In genomic region chr17:54982399-54982798, GRCh38 we compare ENCODE assay signal across 1 cellular context.
TF ChIP-seq lines count a peak whose summit lies in the region.

No MANE protein-coding gene starts in this region.

TF ChIP-seq in WTC11, 78 proteins besides CTCF, POLR2A, EP300 and RAD21 (continued from another document):
- no peak for TF ChIP-seq FOXK1 (CRISPR knock-in tag; IDR thresholded peaks at IDR 0.05)
- TF ChIP-seq RORB (CRISPR knock-in tag; IDR thresholded peaks at IDR 0.05), result no peak
- no peak for TF ChIP-seq ATF6 (CRISPR knock-in tag; IDR thresholded peaks at IDR 0.05)
